In genomic region chr16:87698676-87699179, GRCh38 we compare ENCODE assay signal across 1 cellular context.
TF ChIP-seq lines count a peak whose summit lies in the region.

No MANE protein-coding gene starts in this region.

TF ChIP-seq in GM12878, 131 proteins besides CTCF, POLR2A, EP300 and RAD21 (continued from another document):
- no peak for TF ChIP-seq ELK1 (IDR thresholded peaks at IDR 0.05; ENCODE audit: low read depth, low read length)
- TF ChIP-seq ZNF384 (IDR thresholded peaks at IDR 0.05; ENCODE audit: borderline replicate concordance, low read depth, low read length) = no peak
- no peak for TF ChIP-seq NR2C1 (IDR thresholded peaks at IDR 0.05)
- 0 out of 2 replicates have a peak, but pooled peaks have one; percentile 26 for TF ChIP-seq MTA3 (IDR thresholded peaks at IDR 0.05; ENCODE audit: borderline replicate concordance, low read length)
- TF ChIP-seq SIX5 (IDR thresholded peaks at IDR 0.05; ENCODE audit: low read depth, low read length, severe bottlenecking) = no peak
- no peak for TF ChIP-seq ZZZ3 (IDR thresholded peaks at IDR 0.05; ENCODE audit: control insufficient read depth, insufficient read length, low read depth)
- no peak for TF ChIP-seq BHLHE40 (IDR thresholded peaks at IDR 0.05; ENCODE audit: borderline replicate concordance in 1 of 2, low read depth in 2 of 2, low read length in 1 of 2)
- TF ChIP-seq MEF2B (IDR thresholded peaks at IDR 0.05; ENCODE audit: partially characterized antibody, poor library complexity, severe bottlenecking) = no peak
- no peak for TF ChIP-seq TCF7 (IDR thresholded peaks at IDR 0.05; ENCODE audit: borderline replicate concordance)
- no peak for TF ChIP-seq REST (IDR thresholded peaks at IDR 0.05; ENCODE audit: low read depth, low read length)
- TF ChIP-seq CUX1 (IDR thresholded peaks at IDR 0.05; ENCODE audit: insufficient replicate concordance, low read depth, low read length) = no peak
- no peak for TF ChIP-seq EGR1 (IDR thresholded peaks at IDR 0.05; ENCODE audit: borderline replicate concordance in 1 of 2, low read depth in 2 of 2, low read length in 2 of 2)
- no peak for TF ChIP-seq IKZF2 (IDR thresholded peaks at IDR 0.05)
- TF ChIP-seq MYC (IDR thresholded peaks at IDR 0.05; ENCODE audit: insufficient read depth, insufficient read length, insufficient replicate concordance, low read length, severe bottlenecking) = no peak
- TF ChIP-seq HDAC2 (IDR thresholded peaks at IDR 0.05) = no peak
- no peak for TF ChIP-seq IRF4 (IDR thresholded peaks at IDR 0.05; ENCODE audit: low read depth, low read length)
- no peak for TF ChIP-seq TBL1XR1 (IDR thresholded peaks at IDR 0.05; ENCODE audit: low read depth, low read length)
- TF ChIP-seq SMC3 (IDR thresholded peaks at IDR 0.05; ENCODE audit: borderline replicate concordance, low read length) = no peak
- TF ChIP-seq PAX8 (IDR thresholded peaks at IDR 0.05) = no peak
- no peak for TF ChIP-seq CREM (IDR thresholded peaks at IDR 0.05; ENCODE audit: low read depth)
- TF ChIP-seq BCLAF1 (IDR thresholded peaks at IDR 0.05) = no peak
- no peak for TF ChIP-seq SMARCA5 (IDR thresholded peaks at IDR 0.05)
